In genomic region chr2:108924444-108925251, GRCh38 we compare ENCODE assay signal across 17 cellular contexts.
"Had no signal": no experiment of that assay in that cellular context is flagged by ENCODE, and none has a peak within 500 bp of the region (broad histone marks: within the 10 kb centered on the region; RNA-seq: fewer than 3 reads in every experiment).

No MANE protein-coding gene starts in this region.

- H3K36me3 Mint-ChIP-seq: activated CD4-positive, alpha-beta memory T cell treated with anti-CD3 and anti-CD28 coated beads for 36 hours had no signal

- H3K36me3 ChIP-seq: cardiac muscle cell, colonic mucosa, gastroesophageal sphincter, uterus had no signal

- H3K9me3 ChIP-seq: colonic mucosa, gastroesophageal sphincter, psoas muscle, uterus had no signal

- H3K4me1 ChIP-seq: colonic mucosa, psoas muscle, uterus had no signal

- DNase-seq: activated CD4-positive, alpha-beta memory T cell treated with anti-CD3 and anti-CD28 coated beads for 36 hours; activated CD4-positive, alpha-beta T cell treated with anti-CD3 and anti-CD28 coated beads for 1 hour; activated gamma-delta T cell treated with Interleukin-2 at 50 U/mL for 16 hours; activated T-cell treated with anti-CD3 and anti-CD28 coated beads, Interleukin-2, amount 50 U/mL, for 4 hours; colonic mucosa; effector CD4-positive, alpha-beta T cell; kidney glomerular epithelial cell; psoas muscle; stimulated activated CD4-positive, alpha-beta T cell treated with anti-CD3 and anti-CD28 coated beads, Interleukin-4, amount 100 ng/mL, for 1 hour; T-helper 9 cell; uterus had no signal

- H3K27ac Mint-ChIP-seq: activated CD4-positive, alpha-beta memory T cell treated with anti-CD3 and anti-CD28 coated beads for 36 hours; stimulated activated naive CD8-positive, alpha-beta T cell treated with anti-CD3 and anti-CD28 coated beads, Interleukin-15, Interleukin-2, amounts not matched to agents 100 ng/mL and 50 ng/mL, for 24 hours had no signal

- FAIRE-seq: astrocyte had no signal

- ATAC-seq: activated T-cell treated with anti-CD3 and anti-CD28 coated beads, Interleukin-2, amount 50 U/mL, for 4 hours; gastroesophageal sphincter; naive thymus-derived CD8-positive, alpha-beta T cell; psoas muscle had no signal

- H3K4me3 ChIP-seq: cardiac muscle cell, colonic mucosa, gastroesophageal sphincter, lung, psoas muscle, uterus had no signal

- H3K27me3 Mint-ChIP-seq: activated CD4-positive, alpha-beta memory T cell treated with anti-CD3 and anti-CD28 coated beads for 36 hours; naive thymus-derived CD8-positive, alpha-beta T cell; stimulated activated naive CD8-positive, alpha-beta T cell treated with anti-CD3 and anti-CD28 coated beads, Interleukin-15, Interleukin-2, amounts not matched to agents 100 ng/mL and 50 ng/mL, for 24 hours had no signal

- H3K27ac ChIP-seq: cardiac muscle cell, colonic mucosa, psoas muscle, uterus had no signal

- H3K4me3 Mint-ChIP-seq: activated CD4-positive, alpha-beta memory T cell treated with anti-CD3 and anti-CD28 coated beads for 36 hours; activated T-cell treated with anti-CD3 and anti-CD28 coated beads, Interleukin-2, amount 50 U/mL, for 4 hours; naive thymus-derived CD8-positive, alpha-beta T cell; stimulated activated naive CD8-positive, alpha-beta T cell treated with anti-CD3 and anti-CD28 coated beads, Interleukin-15, Interleukin-2, amounts not matched to agents 100 ng/mL and 50 ng/mL, for 24 hours had no signal

- H3K9me3 Mint-ChIP-seq: activated CD4-positive, alpha-beta memory T cell treated with anti-CD3 and anti-CD28 coated beads for 36 hours; activated T-cell treated with anti-CD3 and anti-CD28 coated beads, Interleukin-2, amount 50 U/mL, for 4 hours; naive thymus-derived CD8-positive, alpha-beta T cell; stimulated activated naive CD8-positive, alpha-beta T cell treated with anti-CD3 and anti-CD28 coated beads, Interleukin-15, Interleukin-2, amounts not matched to agents 100 ng/mL and 50 ng/mL, for 24 hours had no signal
